Comparison of ENCODE assay signal across 2 cellular contexts in genomic region chr2:130346741-130347066, GRCh38.
TF ChIP-seq lines count a peak whose summit lies in the region.

No MANE protein-coding gene starts in this region.

TF ChIP-seq in HepG2, 621 proteins besides CTCF, POLR2A, EP300 and RAD21:
- TF ChIP-seq RBFOX2 (IDR thresholded peaks at IDR 0.05; ENCODE audit: low read depth, low read length) (peak; percentile 50; the same call in 1 of the 2 replicates), ZNF274 (CRISPR knock-in tag; IDR thresholded peaks at IDR 0.05) (no peak)

TF ChIP-seq in GM12878, 131 proteins besides CTCF, POLR2A, EP300 and RAD21:
- TF ChIP-seq BHLHE40 (IDR thresholded peaks at IDR 0.05; ENCODE audit: borderline replicate concordance in 1 of 2, low read depth in 2 of 2, low read length in 1 of 2), result no peak
- TF ChIP-seq, protein P1, sequence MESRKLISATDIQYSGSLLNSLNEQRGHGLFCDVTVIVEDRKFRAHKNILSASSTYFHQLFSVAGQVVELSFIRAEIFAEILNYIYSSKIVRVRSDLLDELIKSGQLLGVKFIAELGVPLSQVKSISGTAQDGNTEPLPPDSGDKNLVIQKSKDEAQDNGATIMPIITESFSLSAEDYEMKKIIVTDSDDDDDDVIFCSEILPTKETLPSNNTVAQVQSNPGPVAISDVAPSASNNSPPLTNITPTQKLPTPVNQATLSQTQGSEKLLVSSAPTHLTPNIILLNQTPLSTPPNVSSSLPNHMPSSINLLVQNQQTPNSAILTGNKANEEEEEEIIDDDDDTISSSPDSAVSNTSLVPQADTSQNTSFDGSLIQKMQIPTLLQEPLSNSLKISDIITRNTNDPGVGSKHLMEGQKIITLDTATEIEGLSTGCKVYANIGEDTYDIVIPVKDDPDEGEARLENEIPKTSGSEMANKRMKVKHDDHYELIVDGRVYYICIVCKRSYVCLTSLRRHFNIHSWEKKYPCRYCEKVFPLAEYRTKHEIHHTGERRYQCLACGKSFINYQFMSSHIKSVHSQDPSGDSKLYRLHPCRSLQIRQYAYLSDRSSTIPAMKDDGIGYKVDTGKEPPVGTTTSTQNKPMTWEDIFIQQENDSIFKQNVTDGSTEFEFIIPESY (IDR thresholded peaks at IDR 0.05), result 0 out of 2 replicates have a peak, but pooled peaks have one; percentile 13
TF ChIP-seq in GM12878: peak in this region for 1.
